In the genomic region with DNA sequence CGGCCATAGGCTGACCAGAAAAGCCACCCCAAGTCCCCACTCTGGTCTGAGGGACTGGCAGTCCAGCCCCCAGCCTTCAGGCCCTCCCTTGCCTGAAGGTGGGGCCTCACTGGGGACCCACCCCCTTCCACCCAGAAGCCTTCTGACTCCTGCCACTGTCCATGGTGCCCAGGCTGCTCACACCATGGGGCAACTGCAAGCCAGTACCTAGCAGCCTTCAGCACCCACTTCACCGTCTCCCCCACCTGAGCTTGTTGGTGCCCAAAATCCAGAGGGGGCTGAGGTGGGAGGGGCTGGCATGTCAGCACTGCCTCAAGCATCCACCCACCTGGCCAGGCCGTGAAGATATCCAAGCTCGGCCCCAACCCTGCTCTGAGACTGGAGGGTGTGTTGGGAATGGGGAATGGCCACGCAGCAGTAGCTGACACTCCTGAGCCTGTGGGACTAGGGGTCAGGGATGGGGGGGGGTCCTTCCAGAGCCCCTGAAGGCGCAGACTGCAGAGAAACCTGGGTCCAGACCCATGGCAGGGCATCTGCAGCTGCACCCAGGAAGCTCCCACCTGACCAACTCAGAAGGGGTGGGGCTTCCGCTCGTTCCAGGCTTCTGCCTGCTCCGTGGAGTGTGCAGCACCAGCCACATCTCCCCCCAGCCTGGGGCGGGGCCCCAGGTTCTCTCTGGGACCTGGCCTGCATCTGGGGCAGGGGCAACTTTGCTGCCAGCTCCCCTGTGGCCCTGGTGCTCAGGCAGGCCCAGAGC, we compare ENCODE assay signal across 19 cellular contexts.
"Had no signal": no experiment of that assay in that cellular context is flagged by ENCODE, and none has a peak within 500 bp of the region (broad histone marks: within the 10 kb centered on the region; RNA-seq: fewer than 3 reads in every experiment).

No MANE protein-coding gene starts in this region.

- FAIRE-seq: islet of Langerhans had no signal

- H3K36me3 ChIP-seq: gastrocnemius medialis, left lung, right atrium auricular region, stomach, thoracic aorta had no signal

- H3K27me3 ChIP-seq: gastrocnemius medialis, left lung, right atrium auricular region, stomach had no signal

- H3K4me1 ChIP-seq: gastrocnemius medialis, left lung, right atrium auricular region, stomach had no signal

- H3K4me3 Mint-ChIP-seq: activated naive CD8-positive, alpha-beta T cell treated with anti-CD3 and anti-CD28 coated beads for 36 hours; activated T-helper 1 cell treated with anti-CD3 and anti-CD28 coated beads, Interleukin-12 subunit alpha, Interleukin-12 subunit beta, Interleukin-2, Interleukin-4 antibody, amounts not matched to agents 30 ng/mL and 10 ng/mL and 1 ng/mL, durations not matched to agents 14 hours and 24 hours and 36 hours; nephron; T-helper 2 cell treated with Interferon-gamma antibody and Interleukin-4, amounts not matched to agents 5 μg/mL and 100 μg/mL, for 36 hours had no signal

- DNase-seq: activated CD4-positive, alpha-beta T cell treated with anti-CD3 and anti-CD28 coated beads, Interleukin-2, amount 50 U/mL, for 1 hour; activated naive CD8-positive, alpha-beta T cell treated with anti-CD3 and anti-CD28 coated beads for 36 hours; anterior cingulate cortex; dermis blood vessel endothelial cell; gastrocnemius medialis; occipital lobe; stimulated activated CD4-positive, alpha-beta T cell treated with anti-CD3 and anti-CD28 coated beads, Interleukin-4, amount 100 ng/mL, for 4 hours; stimulated activated CD8-positive, alpha-beta memory T cell treated with anti-CD3 and anti-CD28 coated beads, Interleukin-4, amount 100 ng/mL, for 48 hours; stomach had no signal

- H3K4me1 Mint-ChIP-seq: activated naive CD8-positive, alpha-beta T cell treated with anti-CD3 and anti-CD28 coated beads for 36 hours; nephron had no signal

- ATAC-seq: activated CD4-positive, CD25-positive, alpha-beta regulatory T cell treated with anti-CD3 and anti-CD28 coated beads, Interleukin-2, amount 50 U/mL, for 24 hours; gastrocnemius medialis; left lung had no signal

- H3K36me3 Mint-ChIP-seq: activated naive CD8-positive, alpha-beta T cell treated with anti-CD3 and anti-CD28 coated beads for 36 hours had no signal

- H3K4me3 ChIP-seq: gastrocnemius medialis, left lung, right atrium auricular region, skin epidermis, stomach, thoracic aorta had no signal

- H3K27me3 Mint-ChIP-seq: activated naive CD8-positive, alpha-beta T cell treated with anti-CD3 and anti-CD28 coated beads for 36 hours; progenitor cell of endocrine pancreas had no signal

- H3K9me3 Mint-ChIP-seq: activated T-helper 1 cell treated with anti-CD3 and anti-CD28 coated beads, Interleukin-12 subunit alpha, Interleukin-12 subunit beta, Interleukin-2, Interleukin-4 antibody, amounts not matched to agents 30 ng/mL and 10 ng/mL and 1 ng/mL, durations not matched to agents 14 hours and 24 hours and 36 hours; nephron had no signal

- H3K27ac Mint-ChIP-seq: activated naive CD8-positive, alpha-beta T cell treated with anti-CD3 and anti-CD28 coated beads for 36 hours; activated T-helper 1 cell treated with anti-CD3 and anti-CD28 coated beads, Interleukin-12 subunit alpha, Interleukin-12 subunit beta, Interleukin-2, Interleukin-4 antibody, amounts not matched to agents 30 ng/mL and 10 ng/mL and 1 ng/mL, durations not matched to agents 14 hours and 24 hours and 36 hours; nephron; progenitor cell of endocrine pancreas; T-helper 2 cell treated with Interferon-gamma antibody and Interleukin-4, amounts not matched to agents 5 μg/mL and 100 μg/mL, for 36 hours had no signal

- H3K27ac ChIP-seq: gastrocnemius medialis, left lung, right atrium auricular region, skin epidermis, stomach, thoracic aorta had no signal

- H3K9me3 ChIP-seq: gastrocnemius medialis, right atrium auricular region, thoracic aorta had no signal
